Comparison of ENCODE assay signal across 8 cellular contexts in genomic region chr6:39114707-39115599, GRCh38. TPM values are rescaled to one million over a fixed set of nuclear protein-coding genes. Genes with fewer than 3 reads are reported as not detected.
DNase-seq lines count a peak whose midpoint lies in the region; ATAC-seq lines count a peak whose summit lies in the region.

Gene SAYSD1 (minus strand): TSS chr6:39115186. CDS start chr6:39115089, 97 bp downstream.

- peak within 1 kb of the TSS; percentile 89 to 95 for H3K4me3 Mint-ChIP-seq in effector memory CD8-positive, alpha-beta T cell
- H3K4me3 Mint-ChIP-seq in memory B cell, result peak within 1 kb of the TSS; percentile 84

- peaks cover 25 to 34% of the 10 kb centered on the region in 2 donors for H3K4me1 Mint-ChIP-seq in effector memory CD8-positive, alpha-beta T cell (ENCODE audit: low read depth in 2 of 2)
- peaks cover 16% of the 10 kb centered on the region for H3K4me1 Mint-ChIP-seq in memory B cell

- DNase-seq in COLO829 (ENCODE audit: low spot score) (peak; percentile 94), HT-29 (ENCODE audit: low spot score) (peak; percentile 93), NOMO-1 treated with DMSO at 0.1 percent for 48 hours (lab: John Stamatoyannopoulos, UW; ENCODE audit: unreplicated experiment) (peak; percentile 90), memory B cell (ENCODE audit: low spot score in 2 of 2) (peak; percentile 89 to 92)
- peak; percentile 81 to 93 (median 88) for DNase-seq in activated CD8-positive, alpha-beta memory T cell treated with anti-CD3 and anti-CD28 coated beads for 48 hours (ENCODE audit: low read depth in 2 of 3, low spot score in 2 of 3)
- peak; percentile 88 to 91 (median 89) for DNase-seq in effector memory CD8-positive, alpha-beta T cell
- DNase-seq in stimulated activated CD8-positive, alpha-beta memory T cell treated with anti-CD3 and anti-CD28 coated beads, Interleukin-12 subunit alpha, Interleukin-12 subunit beta, amount 100 ng/mL, for 1 hour (ENCODE audit: low read depth), result peak; percentile 87

- peaks cover 7% of the 10 kb centered on the region for H3K36me3 Mint-ChIP-seq in effector memory CD8-positive, alpha-beta T cell (ENCODE audit: insufficient read depth)
- H3K36me3 Mint-ChIP-seq in memory B cell, result peaks cover 3% of the 10 kb centered on the region

- peak; percentile 85 for ATAC-seq in GM21360 (IDR thresholded peaks at IDR 0.05; ENCODE audit: unreplicated experiment)
- peak; percentile 89 for ATAC-seq in effector memory CD8-positive, alpha-beta T cell (replicated peaks)
- peak; percentile 89 for ATAC-seq in memory B cell (ENCODE audit: low read depth)

- H3K9me3 Mint-ChIP-seq in effector memory CD8-positive, alpha-beta T cell, result no peaks in the 10 kb centered on the region
- no peaks in the 10 kb centered on the region for H3K9me3 Mint-ChIP-seq in memory B cell

- peak within 1 kb of the TSS; percentile 90 to 93 for H3K27ac Mint-ChIP-seq in effector memory CD8-positive, alpha-beta T cell
- peak within 1 kb of the TSS; percentile 91 for H3K27ac Mint-ChIP-seq in memory B cell

- H3K27me3 Mint-ChIP-seq in effector memory CD8-positive, alpha-beta T cell, result no peaks in the 10 kb centered on the region
- H3K27me3 Mint-ChIP-seq in memory B cell, result no peaks in the 10 kb centered on the region

RNA-seq across cellular contexts. Expression of gene SAYSD1, which starts in this region (rescaled TPM):
- total RNA-seq in HT-29 (2014; rRNA removed; shearing (Covaris generic)), result 11.2 and 11.9 TPM in 2 replicates

Comparison
In these comparisons a context has a peak if more than half of its experiments do, and no peak if none do; other contexts are left out.
1. Peak in every context shown above with its lines: DNase-seq and ATAC-seq.